10 cellular contexts compared by ENCODE assay signal in the genomic region with DNA sequence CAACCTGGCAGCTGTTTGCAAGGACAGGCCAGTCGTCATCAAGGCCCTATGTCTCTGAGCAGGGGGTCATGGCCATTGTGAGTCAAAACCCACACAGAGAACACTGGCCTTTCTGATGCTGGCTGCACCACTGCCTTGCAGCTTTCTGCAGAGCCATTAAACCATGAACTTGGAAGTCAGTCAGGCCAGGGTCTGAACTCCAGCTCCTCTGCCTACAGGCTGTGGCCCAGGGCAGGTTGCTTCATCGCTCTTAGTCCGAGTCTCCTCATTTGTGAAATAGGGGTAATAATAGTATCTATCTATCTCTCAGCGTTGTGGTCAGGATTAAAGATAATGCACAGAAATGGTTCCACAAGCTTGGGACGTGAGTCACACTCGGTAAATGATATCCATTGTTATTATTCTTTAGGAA. TPM values are rescaled to one million over a fixed set of nuclear protein-coding genes. Genes with fewer than 3 reads are reported as not detected.
A peak's percentile ranks its signal among the peaks of the same experiment; 100 is the strongest.
DNase-seq lines count a peak whose midpoint lies in the region; ATAC-seq and TF ChIP-seq lines count a peak whose summit lies in the region.
"Had no signal": no experiment of that assay in that cellular context is flagged by ENCODE, and none has a peak within 500 bp of the region (broad histone marks: within the 10 kb centered on the region; RNA-seq: fewer than 3 reads in every experiment).

No MANE protein-coding gene starts in this region.

- H3K9me3 ChIP-seq in SJCRH30 (replicated peaks) (no peaks in the 10 kb centered on the region), skeletal muscle satellite cell (replicated peaks; ENCODE audit: low read length) (no peaks in the 10 kb centered on the region)
- H3K9me3 ChIP-seq: transverse colon had no signal

- H3K4me1 ChIP-seq in SJCRH30 (peaks cover 29% of the 10 kb centered on the region), skeletal muscle satellite cell (ENCODE audit: control insufficient read depth, insufficient read depth, low read length) (peaks cover 27% of the 10 kb centered on the region)
- H3K4me1 ChIP-seq: transverse colon had no signal

- peak overlapping the region; percentile 91 for H3K27ac ChIP-seq in SJCRH30
- H3K27ac ChIP-seq: transverse colon had no signal

- DNase-seq in HPDE6-E6E7 (ENCODE audit: extremely low spot score) (peak; percentile 59), SJCRH30 (peak; percentile 65 to 79), fibroblast of the aortic adventitia (ENCODE audit: low read depth) (peak; percentile 97), GM13977 (ENCODE audit: low spot score) (no peak), DMS114 treated with DMSO at 0.1 percent for 48 hours (lab: John Stamatoyannopoulos, UW; ENCODE audit: unreplicated experiment) (no peak)
- DNase-seq: effector CD8-positive, alpha-beta T cell; transverse colon had no signal

- ATAC-seq in HG03139 (IDR thresholded peaks at IDR 0.05; ENCODE audit: unreplicated experiment) = no peak
- ATAC-seq in GM21360 (IDR thresholded peaks at IDR 0.05; ENCODE audit: unreplicated experiment) = no peak

- no peak overlapping the region for H3K9ac ChIP-seq in skeletal muscle satellite cell (ENCODE audit: low read depth, low read length)

- H3K4me3 ChIP-seq in SJCRH30 (no peak overlapping the region), fibroblast of the aortic adventitia (ENCODE audit: low read depth, low read length) (no peak overlapping the region), skeletal muscle satellite cell (ENCODE audit: low read length) (no peak overlapping the region)
- H3K4me3 ChIP-seq: transverse colon had no signal

- TF ChIP-seq CTCF in fibroblast of the aortic adventitia (IDR thresholded peaks at IDR 0.05; ENCODE audit: insufficient read depth, low read length) = no peak
- no peak for TF ChIP-seq CTCF in GM13977 (IDR thresholded peaks at IDR 0.05; ENCODE audit: extremely low read depth, insufficient read depth, missing control alignments)

- in situ Hi-C loops in GM13977 (cut with MboI; ENCODE audit: low pct_unique_long_range_greater_than_20kb, low sequenced_read_pairs, unreplicated experiment) = no loop called here

- peak overlapping the region; percentile 63 for H3K4me2 ChIP-seq in skeletal muscle satellite cell (ENCODE audit: low read length)

- H3K27me3 ChIP-seq in SJCRH30 (no peaks in the 10 kb centered on the region), skeletal muscle satellite cell (ENCODE audit: control insufficient read depth, insufficient read depth, low read length) (no peaks in the 10 kb centered on the region)
- H3K27me3 ChIP-seq: transverse colon had no signal

- H3K36me3 ChIP-seq in SJCRH30 (no peaks in the 10 kb centered on the region), skeletal muscle satellite cell (ENCODE audit: insufficient read depth, low read length) (no peaks in the 10 kb centered on the region)
- H3K36me3 ChIP-seq: transverse colon had no signal

RNA-seq across cellular contexts. Expression of a gene that starts 35.8 kb away (rescaled TPM):
- 2.5 and 2.8 TPM in 2 replicates for total RNA-seq in SJCRH30 (2014; rRNA removed; shearing (Covaris generic))
- 1.1 and 1.2 TPM in 2 replicates for total RNA-seq in fibroblast of the aortic adventitia (ENCODE audit: low replicate concordance)
- 0.25 and 0.44 TPM in 2 replicates for total RNA-seq in skeletal muscle satellite cell (2012; rRNA removed)

Comparison
In these comparisons a context has a peak if more than half of its experiments do, and no peak if none do; other contexts are left out.
1. DNase-seq: peak in HPDE6-E6E7 (single experiment), SJCRH30 (2 of 2) and fibroblast of the aortic adventitia (single experiment); none in GM13977 (single experiment) and DMS114 treated with DMSO at 0.1 percent for 48 hours (single experiment).